7 cellular contexts compared by ENCODE assay signal in the genomic region with DNA sequence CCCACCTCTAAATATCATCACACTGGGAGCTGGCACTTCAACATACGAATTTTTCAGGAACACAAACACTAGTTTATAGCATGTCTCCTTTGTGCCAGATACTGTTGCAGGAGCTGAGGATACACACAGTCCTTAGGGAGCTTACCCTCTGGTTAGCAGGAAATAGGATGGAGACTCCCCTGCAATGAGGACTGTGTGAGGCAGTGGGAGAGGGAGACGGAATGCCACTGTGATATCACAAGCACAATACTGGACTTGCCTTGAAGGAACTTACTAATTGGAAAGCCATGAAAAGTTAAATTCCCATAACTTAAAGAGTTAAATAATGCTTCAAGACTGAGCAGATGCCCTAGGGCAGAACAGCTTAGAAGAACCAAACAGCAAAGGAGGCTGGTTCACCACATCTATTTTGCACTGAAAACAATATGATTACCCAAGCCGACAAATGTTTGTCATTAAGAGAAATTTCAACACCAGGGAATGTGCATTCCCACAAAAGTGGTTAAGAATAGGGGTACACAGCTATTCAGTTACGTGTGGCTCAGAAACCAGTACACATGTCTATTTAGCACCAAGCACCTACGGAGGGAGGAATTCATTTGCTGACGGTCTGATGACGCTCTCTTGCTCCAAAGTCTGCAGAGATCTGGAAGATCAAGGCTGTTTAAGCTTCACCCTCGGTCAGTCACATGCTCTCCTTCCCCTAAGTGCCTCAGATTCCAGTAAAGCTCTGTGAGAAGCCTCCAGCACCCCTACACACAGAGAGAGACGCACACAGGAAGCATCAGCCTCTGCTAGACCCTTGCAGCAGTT. TPM values are rescaled to one million over a fixed set of nuclear protein-coding genes. Genes with fewer than 3 reads are reported as not detected.
DNase-seq lines count a peak whose midpoint lies in the region; ATAC-seq, FAIRE-seq and TF ChIP-seq lines count a peak whose summit lies in the region.

No MANE protein-coding gene starts in this region.

- H3K36me3 Mint-ChIP-seq in activated naive CD8-positive, alpha-beta T cell treated with anti-CD3 and anti-CD28 coated beads for 36 hours = peaks cover 21% of the 10 kb centered on the region

- peaks cover 43% of the 10 kb centered on the region for H3K4me1 Mint-ChIP-seq in activated naive CD8-positive, alpha-beta T cell treated with anti-CD3 and anti-CD28 coated beads for 36 hours

- whole genome bisulfite sequencing in right cardiac atrium = 34% methylated on average over 9 of the region's 9 CpGs
- WGBS in small intestine, 3 donors = 19 to 29% (median 26%) methylated on average over 9 of the region's 9 CpGs

- no peaks in the 10 kb centered on the region for H3K27me3 Mint-ChIP-seq in activated naive CD8-positive, alpha-beta T cell treated with anti-CD3 and anti-CD28 coated beads for 36 hours

- H3K36me3 ChIP-seq in small intestine (ENCODE audit: control insufficient read depth in 2 of 2, insufficient read depth in 2 of 2, low read length in 2 of 2) = no peaks in the 10 kb centered on the region

- H3K4me1 ChIP-seq in right cardiac atrium (ENCODE audit: control insufficient read depth, insufficient read depth, low read length) = peaks cover 25% of the 10 kb centered on the region
- peaks cover 12 to 39% of the 10 kb centered on the region in 2 donors for H3K4me1 ChIP-seq in small intestine (ENCODE audit: control insufficient read depth in 2 of 2, insufficient read depth in 1 of 2, low read depth in 1 of 2, low read length in 1 of 2)

- intact Hi-C loops in right cardiac atrium (cut with DNase I) = no loop called here

- H3K27ac ChIP-seq in right cardiac atrium (ENCODE audit: low read length) (peak overlapping the region; percentile 65), small intestine (ENCODE audit: low read depth in 1 of 2, low read length in 1 of 2) (peak overlapping the region; percentile 2 to 81)

- no peaks in the 10 kb centered on the region for H3K9me3 Mint-ChIP-seq in activated naive CD8-positive, alpha-beta T cell treated with anti-CD3 and anti-CD28 coated beads for 36 hours

- H3K9me3 ChIP-seq in right cardiac atrium (ENCODE audit: control insufficient read depth, low read length) (no peaks in the 10 kb centered on the region), small intestine (ENCODE audit: control insufficient read depth, low read depth) (no peaks in the 10 kb centered on the region)

- peak overlapping the region; percentile 83 for H3K27ac Mint-ChIP-seq in activated naive CD8-positive, alpha-beta T cell treated with anti-CD3 and anti-CD28 coated beads for 36 hours

- peak overlapping the region; percentile 58 for H3K4me3 Mint-ChIP-seq in activated naive CD8-positive, alpha-beta T cell treated with anti-CD3 and anti-CD28 coated beads for 36 hours

- H3K4me3 ChIP-seq in HFF-Myc (replicated peaks; ENCODE audit: low read depth, low read length) (no peak overlapping the region; the same call in 1 of the 2 replicates), right cardiac atrium (ENCODE audit: low read length) (no peak overlapping the region), small intestine (ENCODE audit: low read depth in 1 of 2, low read length in 2 of 2) (no peak overlapping the region)

- TF ChIP-seq CTCF in HFF-Myc (IDR thresholded peaks at IDR 0.05; ENCODE audit: low read depth, low read length, missing control alignments) = no peak

- FAIRE-seq in small intestine (lab: Jason Lieb, UNC) = no peak

- no peaks in the 10 kb centered on the region for H3K27me3 ChIP-seq in right cardiac atrium (ENCODE audit: control insufficient read depth, insufficient read depth)
- H3K27me3 ChIP-seq in small intestine (ENCODE audit: control insufficient read depth in 2 of 2, insufficient read depth in 2 of 2, low read length in 2 of 2) = no peaks in the 10 kb centered on the region

- DNase-seq in HFF-Myc (ENCODE audit: extremely low read depth, low read depth) = peak; percentile 58
- no peak for DNase-seq in activated naive CD8-positive, alpha-beta T cell treated with anti-CD3 and anti-CD28 coated beads for 36 hours
- no peak for DNase-seq in right cardiac atrium
- DNase-seq in small intestine = peak; percentile 90
- DNase-seq in HPDE6-E6E7 (ENCODE audit: extremely low spot score) = no peak

- peak in 1 of 2 donors; percentile 22 for ATAC-seq in right cardiac atrium
- ATAC-seq in GM21447 (IDR thresholded peaks at IDR 0.05; ENCODE audit: unreplicated experiment) = no peak
- ATAC-seq in GM21515 (IDR thresholded peaks at IDR 0.05; ENCODE audit: unreplicated experiment) = no peak

RNA-seq across cellular contexts. Expression of gene TBC1D2B, which starts 5.2 kb away (rescaled TPM):
- 10 to 100 TPM; 39.4 to 44.1 TPM for total RNA-seq in activated naive CD8-positive, alpha-beta T cell treated with anti-CD3 and anti-CD28 coated beads for 36 hours
- 10 to 100 TPM; 14.0 to 19.8 (median 15.6) TPM for total RNA-seq in right cardiac atrium
- polyA plus RNA-seq in right cardiac atrium (8.2 TPM), small intestine (10 to 100 TPM in 1 of 3 donors, 1 to 10 TPM in 2; 7.6 to 16.0 (median 7.8) TPM)

RNA-seq across cellular contexts. Expression of gene SH2D7, which starts 20.1 kb away (rescaled TPM):
- not detected for total RNA-seq in activated naive CD8-positive, alpha-beta T cell treated with anti-CD3 and anti-CD28 coated beads for 36 hours
- total RNA-seq in right cardiac atrium = not detected
- polyA plus RNA-seq in right cardiac atrium (0.02 TPM), small intestine (1 to 10 TPM; 1.7 to 3.8 (median 2.9) TPM)

RNA-seq across cellular contexts. Expression of gene CIB2, which starts 59.0 kb away (rescaled TPM):
- total RNA-seq in activated naive CD8-positive, alpha-beta T cell treated with anti-CD3 and anti-CD28 coated beads for 36 hours = 1 to 10 TPM; 1.8 to 1.9 TPM
- 10 to 100 TPM; 59.0 to 76.3 (median 64.5) TPM for total RNA-seq in right cardiac atrium
- polyA plus RNA-seq in right cardiac atrium = 55.0 TPM
- polyA plus RNA-seq in small intestine = 10 to 100 TPM; 12.7 to 56.2 (median 48.8) TPM

Comparison
In these comparisons a context has a peak if more than half of its experiments do, and no peak if none do; other contexts are left out.
1. DNase-seq: peak in HFF-Myc (single experiment) and small intestine (single experiment); none in activated naive CD8-positive, alpha-beta T cell treated with anti-CD3 and anti-CD28 coated beads for 36 hours (single experiment), right cardiac atrium (0 of 3) and HPDE6-E6E7 (single experiment).
2. RNA of gene CIB2, which starts 59.0 kb away (total RNA-seq): 59.0 to 76.3 TPM in right cardiac atrium; 1.8 to 1.9 TPM in activated naive CD8-positive, alpha-beta T cell treated with anti-CD3 and anti-CD28 coated beads for 36 hours; every median in the first group is over 10 times any median in the second.